Comparison of ENCODE assay signal across 9 cellular contexts in genomic region chr1:91513160-91513559, GRCh38. TPM values are rescaled to one million over a fixed set of nuclear protein-coding genes. Genes with fewer than 3 reads are reported as not detected.
DNase-seq lines count a peak whose midpoint lies in the region; ATAC-seq, FAIRE-seq and TF ChIP-seq lines count a peak whose summit lies in the region.
"Had no signal": no experiment of that assay in that cellular context is flagged by ENCODE, and none has a peak within 500 bp of the region (broad histone marks: within the 10 kb centered on the region; RNA-seq: fewer than 3 reads in every experiment).

No MANE protein-coding gene starts in this region.

- TF ChIP-seq EP300 in GM12878 (IDR thresholded peaks at IDR 0.05; ENCODE audit: borderline replicate concordance in 1 of 2, control insufficient read depth in 1 of 2, low read depth in 2 of 2, low read length in 2 of 2): no peak

- CTCF ChIA-PET in GM12878 (lab: Yijun Ruan, JAX): interaction anchor here (0.7 to 5.4 kb wide), 18 partner anchors 10 to 467 kb away, joined by 3 to 59 read pairs (median 4); partner anchors contain the start of gene CDC7

- SMC1A ChIA-PET in GM12878 (lab: Charles Lee; ENCODE audit: uncharacterized antibody, unreplicated experiment): interaction anchor here (1.0 to 2.9 kb wide), 10 partner anchors 9 to 416 kb away, joined by 3 to 19 read pairs (median 8); no protein-coding TSS in a partner anchor

- BruUV-seq in GM12878 (replicated peaks; lab: Mats Ljungman, UMichigan): no TSS peak

- DNase-seq in HCEC 1CT (peak; percentile 41), GM12878 (ENCODE audit: low read depth, low spot score) (no peak), immature natural killer cell (peak; percentile 33 to 46 (median 42)), small intestine (no peak), NCI-H1092 (lab: John Stamatoyannopoulos, UW) (no peak), posterior cingulate gyrus (no peak), NCI-H1436 treated with DMSO at 0.1 percent for 48 hours (lab: John Stamatoyannopoulos, UW) (no peak), NCI-H82 (lab: John Stamatoyannopoulos, UW) (no peak)

- H3K36me3 Mint-ChIP-seq in immature natural killer cell: peaks cover 22 to 32% (median 27%) of the 10 kb centered on the region in 3 donors

- in situ Hi-C loops in GM12878 (cut with MboI): loop anchor here (5.0 to 25.0 kb wide), 3 partner anchors 374 to 1099 kb away; partner anchors contain the start of gene TGFBR3

- ATAC-seq in GM12878: no peak
- ATAC-seq: esophagus mucosa had no signal

- FAIRE-seq in GM12878 (lab: Jason Lieb, UNC): no peak
- FAIRE-seq in small intestine (lab: Jason Lieb, UNC): peak; percentile 90

- H3K4me1 Mint-ChIP-seq in immature natural killer cell: peaks cover 33 to 40% of the 10 kb centered on the region in 2 donors

- TF ChIP-seq POLR2A in GM12878 (IDR thresholded peaks at IDR 0.05; ENCODE audit: low read depth, low read length): no peak

- H3K27me3 ChIP-seq in GM12878 (replicated peaks in 1 of 2; ENCODE audit: control insufficient read depth in 2 of 2, insufficient read depth in 2 of 2, low read length in 1 of 2) (no peaks in the 10 kb centered on the region), small intestine (ENCODE audit: control insufficient read depth in 2 of 2, insufficient read depth in 2 of 2, low read length in 2 of 2) (no peaks in the 10 kb centered on the region)

- POLR2A ChIA-PET in GM12878 (lab: Charles Lee): interaction anchor here (0.9 kb wide), 1 partner anchor 12 kb away, joined by 3 read pairs; no protein-coding TSS in a partner anchor

- RAD21 ChIA-PET in GM12878 (lab: Charles Lee; ENCODE audit: unreplicated experiment): interaction anchor here (0.7 to 3.7 kb wide), 7 partner anchors 11 to 797 kb away, joined by 3 to 27 read pairs (median 3); partner anchors contain the start of gene CDC7

- H4K20me1 ChIP-seq in GM12878 (ENCODE audit: control insufficient read depth, insufficient read depth): no peaks in the 10 kb centered on the region

- no peak overlapping the region for H3K4me3 ChIP-seq in GM12878
- H3K4me3 ChIP-seq in small intestine (ENCODE audit: low read depth in 1 of 2, low read length in 2 of 2): no peak overlapping the region

- no peak overlapping the region for H3K4me2 ChIP-seq in GM12878 (ENCODE audit: control insufficient read depth, insufficient read depth)

- H3K27me3 Mint-ChIP-seq in immature natural killer cell (ENCODE audit: low read depth in 3 of 3): peaks cover 0 to 1% (median 0%) of the 10 kb centered on the region in 3 donors

- WGBS in GM12878 (ENCODE audit: insufficient coverage, insufficient replicate concordance, low lambda C conversion rate, missing lambda C conversion rate): 100% methylated on average over 2 of the region's 2 CpGs
- WGBS in small intestine, 3 donors: 70 to 86% (median 83%) methylated on average over 2 of the region's 2 CpGs

- no peak overlapping the region for H2AFZ ChIP-seq in GM12878 (ENCODE audit: control insufficient read depth, low read depth, low read length)

- no peak; a peak in 1 of 6 replicates for TF ChIP-seq CTCF in GM12878 (IDR thresholded peaks at IDR 0.05 in 2 of 3, conservative IDR thresholded peaks at IDR 0.05 in 1 of 3; ENCODE audit: control insufficient read depth in 2 of 3, extremely low read depth in 1 of 3, insufficient read depth in 1 of 3, low read depth in 3 of 3, low read length in 3 of 3)

- no peak overlapping the region for H3K27ac ChIP-seq in GM12878 (ENCODE audit: control insufficient read depth, insufficient read depth)
- no peak overlapping the region for H3K27ac ChIP-seq in small intestine (ENCODE audit: low read depth in 1 of 2, low read length in 1 of 2)

- H3K27ac Mint-ChIP-seq in immature natural killer cell: peak overlapping the region in 5 of 6 donors; percentile 5 to 70 (median 44)

- no peaks in the 10 kb centered on the region; the same call in 1 of the 2 replicates for H3K79me2 ChIP-seq in GM12878 (ENCODE audit: control insufficient read depth, insufficient read depth, low read length)

- intact Hi-C loops in GM12878 (cut with micrococcal nuclease; ENCODE audit: unreplicated experiment) (no loop called here), posterior cingulate gyrus (cut with DNase I) (loop anchor here (5.0 kb wide), 1 partner anchor 779 kb away; no protein-coding TSS in a partner anchor)

- no peaks in the 10 kb centered on the region for H3K9me3 ChIP-seq in GM12878 (replicated peaks; ENCODE audit: control insufficient read depth, insufficient read depth, low read length)
- H3K9me3 ChIP-seq in small intestine (ENCODE audit: control insufficient read depth, low read depth): no peaks in the 10 kb centered on the region

- H3K9me3 Mint-ChIP-seq in immature natural killer cell: no peaks in the 10 kb centered on the region

- H3K4me1 ChIP-seq in GM12878 (ENCODE audit: control insufficient read depth, insufficient read depth, low read length) (no peaks in the 10 kb centered on the region), small intestine (ENCODE audit: control insufficient read depth in 2 of 2, insufficient read depth in 1 of 2, low read depth in 1 of 2, low read length in 1 of 2) (no peaks in the 10 kb centered on the region)

- peaks cover 0 to 9% of the 10 kb centered on the region in 2 experiments; a peak in 2 of 4 replicates for H3K36me3 ChIP-seq in GM12878 (ENCODE audit: control insufficient read depth in 2 of 2, insufficient read depth in 2 of 2, low read length in 1 of 2)
- peaks cover 0 to 2% of the 10 kb centered on the region in 2 donors for H3K36me3 ChIP-seq in small intestine (ENCODE audit: control insufficient read depth in 2 of 2, insufficient read depth in 2 of 2, low read length in 2 of 2)

- TF ChIP-seq RAD21 in GM12878 (IDR thresholded peaks at IDR 0.05; ENCODE audit: insufficient read depth, low read depth, low read length): 0 out of 2 replicates have a peak, but pooled peaks have one; percentile 23

- H3K9ac ChIP-seq in GM12878 (ENCODE audit: control insufficient read depth, insufficient read depth, low read length): no peak overlapping the region

- H3K4me3 Mint-ChIP-seq in immature natural killer cell: peak overlapping the region in 1 of 5 donors; percentile 1

TF ChIP-seq in GM12878, 131 proteins besides CTCF, POLR2A, EP300 and RAD21 (continues in another document):
- TF ChIP-seq JUNB (IDR thresholded peaks at IDR 0.05): no peak
- TF ChIP-seq, protein P1, sequence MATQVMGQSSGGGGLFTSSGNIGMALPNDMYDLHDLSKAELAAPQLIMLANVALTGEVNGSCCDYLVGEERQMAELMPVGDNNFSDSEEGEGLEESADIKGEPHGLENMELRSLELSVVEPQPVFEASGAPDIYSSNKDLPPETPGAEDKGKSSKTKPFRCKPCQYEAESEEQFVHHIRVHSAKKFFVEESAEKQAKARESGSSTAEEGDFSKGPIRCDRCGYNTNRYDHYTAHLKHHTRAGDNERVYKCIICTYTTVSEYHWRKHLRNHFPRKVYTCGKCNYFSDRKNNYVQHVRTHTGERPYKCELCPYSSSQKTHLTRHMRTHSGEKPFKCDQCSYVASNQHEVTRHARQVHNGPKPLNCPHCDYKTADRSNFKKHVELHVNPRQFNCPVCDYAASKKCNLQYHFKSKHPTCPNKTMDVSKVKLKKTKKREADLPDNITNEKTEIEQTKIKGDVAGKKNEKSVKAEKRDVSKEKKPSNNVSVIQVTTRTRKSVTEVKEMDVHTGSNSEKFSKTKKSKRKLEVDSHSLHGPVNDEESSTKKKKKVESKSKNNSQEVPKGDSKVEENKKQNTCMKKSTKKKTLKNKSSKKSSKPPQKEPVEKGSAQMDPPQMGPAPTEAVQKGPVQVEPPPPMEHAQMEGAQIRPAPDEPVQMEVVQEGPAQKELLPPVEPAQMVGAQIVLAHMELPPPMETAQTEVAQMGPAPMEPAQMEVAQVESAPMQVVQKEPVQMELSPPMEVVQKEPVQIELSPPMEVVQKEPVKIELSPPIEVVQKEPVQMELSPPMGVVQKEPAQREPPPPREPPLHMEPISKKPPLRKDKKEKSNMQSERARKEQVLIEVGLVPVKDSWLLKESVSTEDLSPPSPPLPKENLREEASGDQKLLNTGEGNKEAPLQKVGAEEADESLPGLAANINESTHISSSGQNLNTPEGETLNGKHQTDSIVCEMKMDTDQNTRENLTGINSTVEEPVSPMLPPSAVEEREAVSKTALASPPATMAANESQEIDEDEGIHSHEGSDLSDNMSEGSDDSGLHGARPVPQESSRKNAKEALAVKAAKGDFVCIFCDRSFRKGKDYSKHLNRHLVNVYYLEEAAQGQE (IDR thresholded peaks at IDR 0.05; ENCODE audit: low read depth, low read length): no peak

RNA-seq across cellular contexts. Expression of gene CDC7, which starts 12.5 kb away (rescaled TPM):
- total RNA-seq in GM12878 (2013; cell fraction: nucleolus; rRNA removed): 16.6 and 17.6 TPM in 2 replicates
- total RNA-seq in GM12878 (2014; rRNA removed) (16.1 and 19.9 TPM in 2 replicates), GM12878 (2014; rRNA removed; fragmentation: Illumina TruSeq; extraction: Trizol) (26.1 and 26.3 TPM in 2 replicates), GM12878 (2021) (23.0 and 24.5 TPM in 2 replicates)
- 5.2 TPM for polyA plus RNA-seq in GM12878 (2011; ENCODE audit: low read depth)
- polyA plus RNA-seq in GM12878 (2011; rRNA removed) (27.2 and 46.7 TPM in 2 replicates), GM12878 (2014; fragmentation: Illumina TruSeq; extraction: Trizol) (28.4 and 38.6 TPM in 2 replicates), GM12878 (2014; fragmentation: Nextera tagmentation; extraction: Ambion mirVana) (10 to 100 TPM; 14.9 to 20.5 TPM), GM12878 (2014; rRNA removed) (22.6 and 25.9 TPM in 2 replicates), GM12878 (2016; fragmentation: Nextera tagmentation; extraction: Ambion mirVana) (10 to 100 TPM; 31.2 to 37.8 TPM), immature natural killer cell (1 to 10 TPM; 1.2 to 3.8 (median 2.4) TPM), small intestine (1 to 10 TPM in 2 of 3 donors, under 1 TPM in 1; 0.27 to 6.0 (median 1.1) TPM)
- polyA plus RNA-seq in GM12878 (2011; cell fraction: cytosol; rRNA removed): 9.6 and 10.3 TPM in 2 replicates
- 42.1 and 42.8 TPM in 2 replicates for polyA plus RNA-seq in GM12878 (2011; cell fraction: nucleus; rRNA removed)
- 9.8 and 11.9 TPM in 2 replicates for polyA plus RNA-seq in GM12878 (2012)
- polyA minus RNA-seq in GM12878 (2011; rRNA and poly(A)+ RNA removed): 7.4 and 18.1 TPM in 2 replicates
- 5.6 and 18.0 TPM in 2 replicates for polyA minus RNA-seq in GM12878 (2011; cell fraction: cytosol; rRNA and poly(A)+ RNA removed)
- 11.2 and 18.3 TPM in 2 replicates for polyA minus RNA-seq in GM12878 (2011; cell fraction: nucleus; rRNA and poly(A)+ RNA removed)

Comparison
In these comparisons a context has a peak if more than half of its experiments do, and no peak if none do; other contexts are left out.
1. DNase-seq: peak in HCEC 1CT (single experiment) and immature natural killer cell (3 of 3); none in GM12878 (single experiment), small intestine (single experiment), NCI-H1092 (single experiment), posterior cingulate gyrus (0 of 10), NCI-H1436 treated with DMSO at 0.1 percent for 48 hours (single experiment) and NCI-H82 (single experiment).